13 cellular contexts compared by ENCODE assay signal in the genomic region with DNA sequence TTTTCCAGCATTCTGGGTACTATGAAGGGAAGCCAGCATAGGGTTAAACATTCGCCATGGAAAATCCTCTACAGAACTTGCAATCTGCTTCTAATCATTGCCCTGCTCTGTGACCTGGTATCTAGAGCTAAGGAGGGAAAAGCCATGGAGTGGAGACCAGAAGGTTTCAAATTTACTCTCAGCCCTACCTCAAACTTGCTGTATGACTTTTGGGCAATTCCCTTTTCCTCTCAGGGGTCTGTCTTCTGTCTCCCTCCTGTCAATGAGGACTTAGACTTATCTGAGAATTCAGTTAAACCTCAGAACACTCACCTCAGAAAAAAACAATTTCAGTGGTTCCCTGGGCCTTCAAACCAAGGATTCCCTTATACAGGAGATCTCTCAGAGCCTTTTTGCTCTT. TPM values are rescaled to one million over a fixed set of nuclear protein-coding genes. Genes with fewer than 3 reads are reported as not detected.
DNase-seq lines count a peak whose midpoint lies in the region; ATAC-seq, FAIRE-seq and TF ChIP-seq lines count a peak whose summit lies in the region.
"Had no signal": no experiment of that assay in that cellular context is flagged by ENCODE, and none has a peak within 500 bp of the region (broad histone marks: within the 10 kb centered on the region; RNA-seq: fewer than 3 reads in every experiment).

No MANE protein-coding gene starts in this region.

- no peak overlapping the region for H2BK20ac ChIP-seq in H9 (ENCODE audit: low read depth, low read length, poor library complexity, severe bottlenecking)

- H3K79me1 ChIP-seq in H9 (ENCODE audit: insufficient read depth, low read depth, low read length, poor library complexity, severe bottlenecking), result peaks cover 4% of the 10 kb centered on the region

- H3K36me3 Mint-ChIP-seq in H9 (ENCODE audit: insufficient read depth in 1 of 3, low read depth in 3 of 3), result peaks cover 0 to 4% (median 3%) of the 10 kb centered on the region in 3 experiments; a peak in 4 of 7 replicates
- H3K36me3 Mint-ChIP-seq in T-helper 1 cell treated with Interleukin-12 subunit alpha and Interleukin-12 subunit beta and Interleukin-4 antibody, amounts not matched to agents 30 μg/mL and 1 μg/mL, for 36 hours (ENCODE audit: low read depth), result peaks cover 2% of the 10 kb centered on the region
- H3K36me3 Mint-ChIP-seq in naive thymus-derived CD8-positive, alpha-beta T cell, result peaks cover 0 to 4% (median 0%) of the 10 kb centered on the region in 3 donors

- ATAC-seq in A549, result no peak
- ATAC-seq in GM21515 (IDR thresholded peaks at IDR 0.05; ENCODE audit: unreplicated experiment), result no peak
- no peak for ATAC-seq in naive thymus-derived CD8-positive, alpha-beta T cell

- H3K27me3 ChIP-seq in H9 (ENCODE audit: insufficient read depth, low read length) (no peaks in the 10 kb centered on the region), hepatocyte (no peaks in the 10 kb centered on the region)
- H3K27me3 ChIP-seq: suprapubic skin had no signal

- peak overlapping the region; percentile 76 for H3K4me3 ChIP-seq in A549
- H3K4me3 ChIP-seq in hepatocyte, result no peak overlapping the region
- H3K4me3 ChIP-seq: K562 had no signal

- no peak overlapping the region for H2BK12ac ChIP-seq in H9 (ENCODE audit: insufficient read length, low read depth, low read length)

- peaks cover 76 to 80% of the 10 kb centered on the region in 2 experiments for H3K9me3 Mint-ChIP-seq in H9
- H3K9me3 Mint-ChIP-seq in T-helper 1 cell treated with Interleukin-12 subunit alpha and Interleukin-12 subunit beta and Interleukin-4 antibody, amounts not matched to agents 30 μg/mL and 1 μg/mL, for 36 hours, result no peaks in the 10 kb centered on the region
- no peaks in the 10 kb centered on the region for H3K9me3 Mint-ChIP-seq in naive thymus-derived CD8-positive, alpha-beta T cell

- DNase-seq in A549 (ENCODE audit: low read depth in 1 of 2, low spot score in 1 of 2) (no peak), H9 (no peak), hepatocyte (ENCODE audit: low spot score) (no peak), epidermal melanocyte (ENCODE audit: insufficient read length, low spot score) (no peak), activated T-cell treated with anti-CD3 and anti-CD28 coated beads for 4 hours (no peak)
- no peak for DNase-seq in naive thymus-derived CD8-positive, alpha-beta T cell
- DNase-seq: activated gamma-delta T cell treated with Interleukin-2 at 50 U/mL for 16 hours, right cardiac atrium, SIG-M5 had no signal

- H3T11ph ChIP-seq in H9 (ENCODE audit: low read length), result no peak overlapping the region

- no peak for TF ChIP-seq RAD21 in A549 (conservative IDR thresholded peaks at IDR 0.05 in 1 of 2, IDR thresholded peaks at IDR 0.05 in 1 of 2)

- H3K27me3 Mint-ChIP-seq in H9 (ENCODE audit: low read depth), result no peaks in the 10 kb centered on the region; the same call in 1 of the 2 replicates
- no peaks in the 10 kb centered on the region for H3K27me3 Mint-ChIP-seq in T-helper 1 cell treated with Interleukin-12 subunit alpha and Interleukin-12 subunit beta and Interleukin-4 antibody, amounts not matched to agents 30 μg/mL and 1 μg/mL, for 36 hours (ENCODE audit: low read depth)
- no peaks in the 10 kb centered on the region for H3K27me3 Mint-ChIP-seq in naive thymus-derived CD8-positive, alpha-beta T cell

- H2BK120ac ChIP-seq in H9 (ENCODE audit: low read depth, low read length, poor library complexity, severe bottlenecking), result no peak overlapping the region

- H3K27ac ChIP-seq in A549, result peak overlapping the region; percentile 94 to 97; a peak in 5 of 6 replicates
- H3K27ac ChIP-seq in H9 (ENCODE audit: insufficient read length, low read depth, low read length), result peak overlapping the region; percentile 39
- peak overlapping the region; percentile 82 for H3K27ac ChIP-seq in hepatocyte

- H2BK15ac ChIP-seq in H9 (ENCODE audit: low read depth, low read length), result no peak overlapping the region

- TF ChIP-seq CTCF in A549 (IDR thresholded peaks at IDR 0.05) (no peak), H9 (conservative IDR thresholded peaks at IDR 0.05) (no peak), hepatocyte (IDR thresholded peaks at IDR 0.05; ENCODE audit: poor library complexity) (no peak)

- H3K4me1 ChIP-seq in A549, result peaks cover 12% of the 10 kb centered on the region; the same call in 1 of the 3 replicates
- H3K4me1 ChIP-seq in H9 (ENCODE audit: insufficient read depth, low read length), result peaks cover 3% of the 10 kb centered on the region; the same call in 1 of the 2 replicates
- peaks cover 5% of the 10 kb centered on the region for H3K4me1 ChIP-seq in hepatocyte (ENCODE audit: insufficient read depth)

- H4K8ac ChIP-seq in H9 (replicated peaks; ENCODE audit: insufficient read length, low read depth, low read length), result no peak overlapping the region

- no peak overlapping the region for H3K18ac ChIP-seq in H9 (ENCODE audit: insufficient read length, low read depth, low read length)

- no peak overlapping the region for H3K9ac ChIP-seq in H9 (ENCODE audit: extremely low read depth, insufficient read length, low read length)

- H2AFZ ChIP-seq in H9 (ENCODE audit: low read length), result no peak overlapping the region
- peak overlapping the region; percentile 55 for H2AFZ ChIP-seq in hepatocyte

- H3K23ac ChIP-seq in H9 (ENCODE audit: insufficient read length, low read depth, low read length), result no peak overlapping the region

- H3K4me1 Mint-ChIP-seq in H9, result peaks cover 32 to 38% of the 10 kb centered on the region in 2 experiments
- H3K4me1 Mint-ChIP-seq in T-helper 1 cell treated with Interleukin-12 subunit alpha and Interleukin-12 subunit beta and Interleukin-4 antibody, amounts not matched to agents 30 μg/mL and 1 μg/mL, for 36 hours (ENCODE audit: low read depth), result peaks cover 43% of the 10 kb centered on the region
- peaks cover 16 to 35% (median 33%) of the 10 kb centered on the region in 4 donors for H3K4me1 Mint-ChIP-seq in naive thymus-derived CD8-positive, alpha-beta T cell

- 100% methylated on average over 1 of the region's 1 CpG for WGBS in A549 (ENCODE audit: missing lambda C conversion rate)
- WGBS in H9 (ENCODE audit: extremely low coverage, insufficient read length, low lambda C conversion rate), result no CpG with 5 or more reads among the region's 1 CpG
- WGBS in hepatocyte (ENCODE audit: low lambda C conversion rate, missing lambda C conversion rate), result 36% methylated on average over 1 of the region's 1 CpG

- no peak overlapping the region for H3K56ac ChIP-seq in H9 (ENCODE audit: insufficient read length, low read depth, low read length)

- H3K4me3 Mint-ChIP-seq in H9, result no peak overlapping the region
- peak overlapping the region; percentile 100 for H3K4me3 Mint-ChIP-seq in T-helper 1 cell treated with Interleukin-12 subunit alpha and Interleukin-12 subunit beta and Interleukin-4 antibody, amounts not matched to agents 30 μg/mL and 1 μg/mL, for 36 hours
- H3K4me3 Mint-ChIP-seq in naive thymus-derived CD8-positive, alpha-beta T cell, result peak overlapping the region in 2 of 10 donors; percentile 12 to 94

- TF ChIP-seq POLR2A in A549 (IDR thresholded peaks at IDR 0.05; ENCODE audit: low read length), result no peak

- CTCF ChIA-PET in A549 (lab: Yijun Ruan, JAX), result interaction anchor here (1.0 kb wide), 2 partner anchors 10 kb away, joined by 3 to 7 read pairs; no protein-coding TSS in a partner anchor

- no peaks in the 10 kb centered on the region for H3K36me3 ChIP-seq in hepatocyte (replicated peaks; ENCODE audit: insufficient read depth, low read depth)
- H3K36me3 ChIP-seq: suprapubic skin had no signal

- no peak overlapping the region for H4K5ac ChIP-seq in H9 (ENCODE audit: insufficient read length, low read depth, low read length)

- no peak overlapping the region for H4K91ac ChIP-seq in H9 (ENCODE audit: insufficient read length, low read depth, low read length)

- FAIRE-seq in A549 (lab: Jason Lieb, UNC), result no peak
- FAIRE-seq: K562 had no signal

- no peak overlapping the region for H3K14ac ChIP-seq in H9 (ENCODE audit: insufficient read depth, low read length)

- H3K4me2 ChIP-seq in A549 (peak overlapping the region; percentile 99), H9 (ENCODE audit: insufficient read depth, insufficient read length, low read length) (peak overlapping the region; percentile 53), hepatocyte (peak overlapping the region; percentile 71)

- no peak overlapping the region for H3K4ac ChIP-seq in H9 (ENCODE audit: low read depth, low read length)

- H3K79me2 ChIP-seq in H9 (ENCODE audit: insufficient read depth, low read length) (peaks cover 2% of the 10 kb centered on the region; the same call in 1 of the 2 replicates), hepatocyte (peaks cover 28% of the 10 kb centered on the region)

- no peak for TF ChIP-seq EP300 in A549 (IDR thresholded peaks at IDR 0.05)

- H4K20me1 ChIP-seq in H9 (ENCODE audit: control insufficient read depth, insufficient read depth, insufficient read length) (no peaks in the 10 kb centered on the region), hepatocyte (ENCODE audit: insufficient read depth, poor library complexity, severe bottlenecking) (no peaks in the 10 kb centered on the region)

- H2AK5ac ChIP-seq in H9 (ENCODE audit: insufficient read length, low read length), result no peak overlapping the region

- H3K9me3 ChIP-seq in A549 (no peaks in the 10 kb centered on the region), H9 (ENCODE audit: control insufficient read depth, low read depth, low read length) (peaks cover 58% of the 10 kb centered on the region), hepatocyte (ENCODE audit: low read depth) (no peaks in the 10 kb centered on the region)
- H3K9me3 ChIP-seq: suprapubic skin had no signal

- H3K9me2 ChIP-seq in hepatocyte (replicated peaks; ENCODE audit: insufficient read depth), result no peaks in the 10 kb centered on the region

- H3K27ac Mint-ChIP-seq in H9, result no peak overlapping the region
- peak overlapping the region; percentile 71 for H3K27ac Mint-ChIP-seq in T-helper 1 cell treated with Interleukin-12 subunit alpha and Interleukin-12 subunit beta and Interleukin-4 antibody, amounts not matched to agents 30 μg/mL and 1 μg/mL, for 36 hours
- H3K27ac Mint-ChIP-seq in naive thymus-derived CD8-positive, alpha-beta T cell, result peak overlapping the region in 1 of 10 donors; percentile 25

- H2BK5ac ChIP-seq in H9 (ENCODE audit: insufficient read length, low read length), result no peak overlapping the region

- POLR2A ChIA-PET in A549 (lab: Yijun Ruan, JAX), result interaction anchor here (1.4 kb wide), 1 partner anchor 9 kb away, joined by 4 read pairs; no protein-coding TSS in a partner anchor
- POLR2A ChIA-PET in naive thymus-derived CD8-positive, alpha-beta T cell (lab: Charles Lee), result interaction anchor here (1.3 to 2.1 kb wide), 3 partner anchors 10 to 1779 kb away, joined by 4 to 17 read pairs (median 7); a partner anchor contains a TSS

- H3K23me2 ChIP-seq in H9 (ENCODE audit: insufficient read length, low read depth, low read length, poor library complexity, severe bottlenecking), result peaks cover 5% of the 10 kb centered on the region

RNA-seq across cellular contexts. Expression of a gene that starts 29.1 kb away (rescaled TPM):
- 14.5 and 15.4 TPM in 2 replicates for polyA plus RNA-seq in A549 (2011; rRNA removed)
- 6.3 and 6.5 TPM in 2 replicates for polyA plus RNA-seq in A549 (2012; cell fraction: cytosol; rRNA removed)
- 9.7 and 12.2 TPM in 2 replicates for polyA plus RNA-seq in A549 (2012; cell fraction: nucleus; rRNA removed)
- 5.4 to 7.4 TPM (median 6.8 TPM) in 3 replicates for polyA plus RNA-seq in A549 (2017; fragmentation: RNase III; extraction: RNeasy Plus Mini Kit Qiagen cat#74134 plus additional on column Dnase treatment)
- polyA minus RNA-seq in A549 (2011; rRNA and poly(A)+ RNA removed), result 19.9 and 23.3 TPM in 2 replicates
- total RNA-seq in H9 (2021), result 23.6 and 26.4 TPM in 2 replicates
- 18.6 and 25.6 TPM in 2 replicates for total RNA-seq in hepatocyte
- 19.1 and 20.5 TPM in 2 replicates for polyA plus RNA-seq in hepatocyte
- total RNA-seq in naive thymus-derived CD8-positive, alpha-beta T cell, result 10 to 100 TPM; 30.6 to 32.9 TPM
- polyA plus RNA-seq in naive thymus-derived CD8-positive, alpha-beta T cell, result 10 to 100 TPM in 1 of 3 donors, 1 to 10 TPM in 2; 6.7 to 10.7 (median 9.3) TPM

Comparison
In these comparisons a context has a peak if more than half of its experiments do, and no peak if none do; other contexts are left out.
1. H3K27ac ChIP-seq: peak in every context shown above with its lines; median percentile 96 in A549; 82 in hepatocyte; 39 in H9.